Comparison of ENCODE assay signal across 16 cellular contexts in the genomic region with DNA sequence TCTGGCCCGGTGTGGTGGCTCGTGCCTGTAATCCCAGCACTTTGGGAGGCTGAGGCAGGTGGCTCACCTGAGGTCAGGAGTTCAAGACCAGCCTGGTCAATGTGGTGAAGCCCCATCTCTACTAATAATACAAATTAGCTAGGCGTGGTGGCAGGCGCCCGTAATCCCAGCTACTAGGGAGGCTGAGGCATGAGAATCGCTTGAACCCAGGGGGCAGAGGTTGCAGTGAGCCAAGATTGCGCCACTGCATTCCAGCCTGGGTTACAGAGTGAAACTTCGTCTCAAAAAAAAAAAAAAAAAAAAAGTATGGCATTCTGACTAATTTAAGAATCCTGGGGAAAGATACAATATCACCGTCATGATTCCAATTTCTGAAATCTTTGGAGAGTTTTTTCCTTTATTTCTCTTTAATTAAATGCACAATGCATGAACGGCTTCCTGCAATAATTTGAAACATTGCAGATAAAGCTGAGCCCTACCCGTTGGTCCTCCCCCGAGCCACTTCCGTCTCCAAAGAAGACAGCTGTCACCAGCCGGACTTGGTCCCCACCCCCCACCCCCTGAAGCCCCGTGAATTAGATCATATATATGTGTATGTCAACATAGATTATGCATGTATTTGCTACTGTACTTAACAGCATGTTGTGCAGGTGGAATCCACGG.
A peak's percentile ranks its signal among the peaks of the same experiment; 100 is the strongest.
DNase-seq lines count a peak whose midpoint lies in the region; ATAC-seq, FAIRE-seq and TF ChIP-seq lines count a peak whose summit lies in the region.
"Had no signal": no experiment of that assay in that cellular context is flagged by ENCODE, and none has a peak within 500 bp of the region (broad histone marks: within the 10 kb centered on the region; RNA-seq: fewer than 3 reads in every experiment).

No MANE protein-coding gene starts in this region.

- peak overlapping the region in 4 of 6 donors; percentile 40 to 90 (median 70) for H3K27ac Mint-ChIP-seq in immature natural killer cell
- H3K27ac Mint-ChIP-seq: activated naive CD8-positive, alpha-beta T cell treated with anti-CD3 and anti-CD28 coated beads for 36 hours had no signal

- H3K9me3 Mint-ChIP-seq in immature natural killer cell, result no peaks in the 10 kb centered on the region
- H3K9me3 Mint-ChIP-seq: activated naive CD8-positive, alpha-beta T cell treated with anti-CD3 and anti-CD28 coated beads for 36 hours had no signal

- peaks cover 61% of the 10 kb centered on the region for H3K79me2 ChIP-seq in PC-9 (ENCODE audit: low read depth)

- peak overlapping the region in 3 of 5 donors; percentile 27 to 56 (median 40) for H3K4me3 Mint-ChIP-seq in immature natural killer cell
- H3K4me3 Mint-ChIP-seq: activated naive CD8-positive, alpha-beta T cell treated with anti-CD3 and anti-CD28 coated beads for 36 hours had no signal

- peaks cover 54 to 85% (median 71%) of the 10 kb centered on the region in 10 experiments for H3K4me1 ChIP-seq in BLaER1 treated with 17β-estradiol and CSF1 and Interleukin-3, amounts not matched to agents 10 nM and 100 nM
- H3K4me1 ChIP-seq in PC-9 (replicated peaks; ENCODE audit: insufficient read depth), result peaks cover 61% of the 10 kb centered on the region

- H2AFZ ChIP-seq in PC-9, result no peak overlapping the region

- H3K36me3 ChIP-seq in BLaER1 treated with 17β-estradiol and CSF1 and Interleukin-3, amounts not matched to agents 10 nM and 100 nM, result peaks cover 6 to 59% (median 11%) of the 10 kb centered on the region in 11 experiments; a peak in 20 of 22 replicates
- no peaks in the 10 kb centered on the region for H3K36me3 ChIP-seq in PC-9 (ENCODE audit: low read depth)

- in situ Hi-C loops in KBM-7 (cut with MboI; ENCODE audit: low pct_unique_long_range_greater_than_20kb, low sequenced_read_pairs), result no loop called here

- FAIRE-seq in HTR-8/SVneo (lab: Jason Lieb, UNC), result no peak

- BruUV-seq in PC-9 (replicated peaks; lab: Mats Ljungman, UMichigan), result no TSS peak

- peaks cover 2 to 11% (median 9%) of the 10 kb centered on the region in 3 donors for H3K27me3 Mint-ChIP-seq in immature natural killer cell (ENCODE audit: low read depth in 3 of 3)
- H3K27me3 Mint-ChIP-seq: activated naive CD8-positive, alpha-beta T cell treated with anti-CD3 and anti-CD28 coated beads for 36 hours had no signal

- no peak for ATAC-seq in HG02623 (IDR thresholded peaks at IDR 0.05; ENCODE audit: unreplicated experiment)

- peak overlapping the region in 2 of 11 experiments; percentile 14 to 40; a peak in 2 of 22 replicates for H3K27ac ChIP-seq in BLaER1 treated with 17β-estradiol and CSF1 and Interleukin-3, amounts not matched to agents 10 nM and 100 nM
- no peak overlapping the region; the same call in 1 of the 2 replicates for H3K27ac ChIP-seq in PC-9
- H3K27ac ChIP-seq: C4-2B, KMS-11 had no signal

- CTCF ChIA-PET in PC-9 (lab: Charles Lee), result no interaction called here

- intact Hi-C loops in PC-9 (cut with micrococcal nuclease; ENCODE audit: unreplicated experiment), result no loop called here

- H3K27me3 ChIP-seq in BLaER1 treated with 17β-estradiol and CSF1 and Interleukin-3, amounts not matched to agents 10 nM and 100 nM, result no peaks in the 10 kb centered on the region
- no peaks in the 10 kb centered on the region for H3K27me3 ChIP-seq in PC-9 (ENCODE audit: insufficient read depth, low read depth)

- peak overlapping the region in 10 of 11 experiments; percentile 36 to 97 (median 60); a peak in 18 of 22 replicates for H3K4me2 ChIP-seq in BLaER1 treated with 17β-estradiol and CSF1 and Interleukin-3, amounts not matched to agents 10 nM and 100 nM
- peak overlapping the region; percentile 36 for H3K4me2 ChIP-seq in PC-9
- H3K4me2 ChIP-seq: KMS-11 had no signal

- H3K9me3 ChIP-seq in BLaER1 treated with 17β-estradiol and CSF1 and Interleukin-3, amounts not matched to agents 10 nM and 100 nM (replicated peaks in 1 of 11), result no peaks in the 10 kb centered on the region
- H3K9me3 ChIP-seq in PC-9 (ENCODE audit: insufficient read depth, low read depth), result no peaks in the 10 kb centered on the region

- H4K20me1 ChIP-seq in BLaER1 treated with 17β-estradiol and CSF1 and Interleukin-3, amounts not matched to agents 10 nM and 100 nM, result peaks cover 70 to 100% (median 100%) of the 10 kb centered on the region in 11 experiments; a peak in 21 of 22 replicates
- H4K20me1 ChIP-seq in PC-9 (ENCODE audit: insufficient read depth), result peaks cover 22% of the 10 kb centered on the region

- H3K36me3 Mint-ChIP-seq in immature natural killer cell, result no peaks in the 10 kb centered on the region
- H3K36me3 Mint-ChIP-seq: activated naive CD8-positive, alpha-beta T cell treated with anti-CD3 and anti-CD28 coated beads for 36 hours had no signal

- H3K4me1 Mint-ChIP-seq in immature natural killer cell, result peaks cover 79 to 91% of the 10 kb centered on the region in 2 donors

- DNase-seq in KBM-7 (peak; percentile 40), PC-9 (peak in 1 of 2 experiments; percentile 43), immature natural killer cell (no peak), SKM-1 treated with dmso at 0.1 percent for 144 hours (lab: John Stamatoyannopoulos, UW; ENCODE audit: unreplicated experiment) (no peak), HTR-8/SVneo (ENCODE audit: insufficient read length, low spot score) (no peak), DMS79 (lab: John Stamatoyannopoulos, UW) (no peak)
- DNase-seq: activated CD8-positive, alpha-beta memory T cell treated with anti-CD3 and anti-CD28 coated beads, Interleukin-2, amount 50 U/mL, for 4 hours; activated naive CD8-positive, alpha-beta T cell treated with anti-CD3 and anti-CD28 coated beads for 36 hours; central memory CD4-positive, alpha-beta T cell; SIG-M5; stimulated activated CD4-positive, alpha-beta T cell treated with anti-CD3 and anti-CD28 coated beads, Interleukin-4, amount 100 ng/mL, for 4 hours; stimulated activated naive CD4-positive, alpha-beta T cell had no signal

- H3K9ac ChIP-seq in BLaER1 treated with 17β-estradiol and CSF1 and Interleukin-3, amounts not matched to agents 10 nM and 100 nM, result 0 out of 22 replicates have a peak overlapping the region, but pooled peaks of 1 of the 11 experiments have one; percentile 9
- H3K9ac ChIP-seq: KMS-11 had no signal

- H3K9me2 ChIP-seq in PC-9 (ENCODE audit: insufficient read depth), result no peaks in the 10 kb centered on the region

- peaks cover 43% of the 10 kb centered on the region for H3F3A ChIP-seq in PC-9 (ENCODE audit: insufficient read depth, low read depth)

- no peak overlapping the region for H3K4me3 ChIP-seq in BLaER1 treated with 17β-estradiol and CSF1 and Interleukin-3, amounts not matched to agents 10 nM and 100 nM
- H3K4me3 ChIP-seq in PC-9, result no peak overlapping the region

- POLR2A ChIA-PET in PC-9 (lab: Charles Lee; ENCODE audit: unreplicated experiment), result no interaction called here

- TF ChIP-seq CTCF in PC-9 (conservative IDR thresholded peaks at IDR 0.05), result no peak
